17 cellular contexts compared by ENCODE assay signal in genomic region chr2:134086594-134087219, GRCh38.
"Had no signal": no experiment of that assay in that cellular context is flagged by ENCODE, and none has a peak within 500 bp of the region (broad histone marks: within the 10 kb centered on the region; RNA-seq: fewer than 3 reads in every experiment).

No MANE protein-coding gene starts in this region.

- H3K9me3 ChIP-seq: esophagus muscularis mucosa, psoas muscle, thoracic aorta, vagina had no signal

- H3K9me3 Mint-ChIP-seq: activated CD4-positive, alpha-beta memory T cell treated with anti-CD3 and anti-CD28 coated beads, Interleukin-2, amount 10 ng/mL, durations not matched to agents 7 days and 5 days; activated naive CD8-positive, alpha-beta T cell treated with anti-CD3 and anti-CD28 coated beads, Interleukin-2, amount 10 ng/mL, durations not matched to agents 7 days and 5 days; stimulated activated naive CD8-positive, alpha-beta T cell treated with anti-CD3 and anti-CD28 coated beads, Interleukin-15, amount 100 ng/mL, for 72 hours had no signal

- DNase-seq: activated CD4-positive, alpha-beta memory T cell treated with anti-CD3 and anti-CD28 coated beads, Interleukin-2, amount 10 ng/mL, durations not matched to agents 7 days and 5 days; activated CD4-positive, alpha-beta T cell treated with anti-CD3 and anti-CD28 coated beads for 36 hours; activated CD8-positive, alpha-beta memory T cell treated with anti-CD3 and anti-CD28 coated beads, Interleukin-2, amount 50 U/mL, for 4 hours; activated naive CD8-positive, alpha-beta T cell treated with anti-CD3 and anti-CD28 coated beads, Interleukin-2, amount 10 ng/mL, durations not matched to agents 7 days and 5 days; glutamatergic neuron; midbrain; naive B cell; nucleus accumbens; psoas muscle; stimulated activated CD4-positive, alpha-beta T cell treated with anti-CD3 and anti-CD28 coated beads, Interleukin-4, amount 100 ng/mL, for 4 hours; stimulated activated naive CD8-positive, alpha-beta T cell treated with anti-CD3 and anti-CD28 coated beads, Interleukin-15, amount 100 ng/mL, for 72 hours; T1000 had no signal

- FAIRE-seq: keratinocyte had no signal

- H3K36me3 ChIP-seq: esophagus muscularis mucosa, thoracic aorta, vagina had no signal

- H3K4me3 Mint-ChIP-seq: activated CD4-positive, alpha-beta memory T cell treated with anti-CD3 and anti-CD28 coated beads, Interleukin-2, amount 10 ng/mL, durations not matched to agents 7 days and 5 days; activated CD4-positive, alpha-beta T cell treated with anti-CD3 and anti-CD28 coated beads for 36 hours; activated naive CD8-positive, alpha-beta T cell treated with anti-CD3 and anti-CD28 coated beads, Interleukin-2, amount 10 ng/mL, durations not matched to agents 7 days and 5 days; stimulated activated naive CD8-positive, alpha-beta T cell treated with anti-CD3 and anti-CD28 coated beads, Interleukin-15, amount 100 ng/mL, for 72 hours had no signal

- H3K4me1 Mint-ChIP-seq: activated CD4-positive, alpha-beta memory T cell treated with anti-CD3 and anti-CD28 coated beads, Interleukin-2, amount 10 ng/mL, durations not matched to agents 7 days and 5 days; activated CD4-positive, alpha-beta T cell treated with anti-CD3 and anti-CD28 coated beads for 36 hours; activated naive CD8-positive, alpha-beta T cell treated with anti-CD3 and anti-CD28 coated beads, Interleukin-2, amount 10 ng/mL, durations not matched to agents 7 days and 5 days; stimulated activated naive CD8-positive, alpha-beta T cell treated with anti-CD3 and anti-CD28 coated beads, Interleukin-15, amount 100 ng/mL, for 72 hours had no signal

- H3K4me3 ChIP-seq: dorsolateral prefrontal cortex, esophagus muscularis mucosa, psoas muscle, thoracic aorta, vagina had no signal

- H3K27me3 ChIP-seq: dorsolateral prefrontal cortex, esophagus muscularis mucosa, vagina had no signal

- H3K27ac ChIP-seq: dorsolateral prefrontal cortex, esophagus muscularis mucosa, psoas muscle, thoracic aorta, vagina had no signal

- H3K27ac Mint-ChIP-seq: activated CD4-positive, alpha-beta memory T cell treated with anti-CD3 and anti-CD28 coated beads, Interleukin-2, amount 10 ng/mL, durations not matched to agents 7 days and 5 days; activated CD4-positive, alpha-beta T cell treated with anti-CD3 and anti-CD28 coated beads for 36 hours; activated naive CD8-positive, alpha-beta T cell treated with anti-CD3 and anti-CD28 coated beads, Interleukin-2, amount 10 ng/mL, durations not matched to agents 7 days and 5 days; stimulated activated naive CD8-positive, alpha-beta T cell treated with anti-CD3 and anti-CD28 coated beads, Interleukin-15, amount 100 ng/mL, for 72 hours had no signal

- H3K4me1 ChIP-seq: esophagus muscularis mucosa, psoas muscle, vagina had no signal

- H3K36me3 Mint-ChIP-seq: activated naive CD8-positive, alpha-beta T cell treated with anti-CD3 and anti-CD28 coated beads, Interleukin-2, amount 10 ng/mL, durations not matched to agents 7 days and 5 days had no signal
